Comparison of ENCODE assay signal across 15 cellular contexts in the genomic region with DNA sequence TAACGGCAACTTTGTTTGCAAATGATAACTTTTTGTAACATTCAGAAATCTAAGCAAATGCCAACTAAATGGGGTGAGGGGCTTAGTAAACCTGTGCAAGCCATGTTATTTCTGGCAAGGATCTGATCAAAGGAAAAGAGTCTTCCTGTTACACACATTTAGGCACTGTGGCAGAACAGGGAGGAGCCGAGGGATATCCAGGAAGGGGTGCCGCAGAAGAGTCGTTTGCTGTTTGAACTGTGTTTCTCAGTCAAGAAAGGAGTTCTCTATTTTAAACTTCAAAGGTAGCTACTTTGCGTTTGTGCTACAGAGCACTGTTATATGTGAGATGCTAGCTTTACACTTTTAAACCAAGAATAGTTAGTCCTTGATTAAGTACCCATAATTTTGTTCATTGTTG.
A peak's percentile ranks its signal among the peaks of the same experiment; 100 is the strongest.
DNase-seq lines count a peak whose midpoint lies in the region; ATAC-seq and TF ChIP-seq lines count a peak whose summit lies in the region.
"Had no signal": no experiment of that assay in that cellular context is flagged by ENCODE, and none has a peak within 500 bp of the region (broad histone marks: within the 10 kb centered on the region; RNA-seq: fewer than 3 reads in every experiment).

No MANE protein-coding gene starts in this region.

- peaks cover 42% of the 10 kb centered on the region for H3K4me1 Mint-ChIP-seq in activated CD8-positive, alpha-beta T cell treated with anti-CD3 and anti-CD28 coated beads for 36 hours (ENCODE audit: low read depth)
- peaks cover 26% of the 10 kb centered on the region for H3K4me1 Mint-ChIP-seq in activated CD8-positive, alpha-beta T cell treated with anti-CD3 and anti-CD28 coated beads, Interleukin-2, amount 10 ng/mL, durations not matched to agents 7 days and 5 days (ENCODE audit: low read depth)
- H3K4me1 Mint-ChIP-seq in CD4-positive, CD25-positive, alpha-beta regulatory T cell: peaks cover 11 to 52% (median 22%) of the 10 kb centered on the region in 4 donors
- H3K4me1 Mint-ChIP-seq in activated T-helper 1 cell treated with anti-CD3 and anti-CD28 coated beads, Interleukin-12 subunit alpha, Interleukin-12 subunit beta, Interleukin-2, Interleukin-4 antibody, amounts not matched to agents 30 ng/mL and 10 ng/mL and 1 ng/mL, durations not matched to agents 14 hours and 24 hours and 36 hours (ENCODE audit: low read depth): peaks cover 45% of the 10 kb centered on the region
- H3K4me1 Mint-ChIP-seq in naive thymus-derived CD8-positive, alpha-beta T cell: peaks cover 19 to 65% (median 48%) of the 10 kb centered on the region in 4 donors
- H3K4me1 Mint-ChIP-seq in Caco-2 (ENCODE audit: low read depth, unreplicated experiment): no peaks in the 10 kb centered on the region

- intact Hi-C loops in activated CD8-positive, alpha-beta T cell treated with anti-CD3 and anti-CD28 coated beads for 36 hours (cut with micrococcal nuclease): no loop called here
- intact Hi-C loops in activated T-helper 1 cell treated with anti-CD3 and anti-CD28 coated beads, Interleukin-12 subunit alpha, Interleukin-12 subunit beta, Interleukin-2, Interleukin-4 antibody, amounts not matched to agents 30 ng/mL and 10 ng/mL and 1 ng/mL, durations not matched to agents 14 hours and 24 hours and 36 hours (cut with micrococcal nuclease): loop anchor here (5.0 kb wide), 1 partner anchor 35 kb away; no protein-coding TSS in a partner anchor
- intact Hi-C loops in Caco-2 (cut with micrococcal nuclease; ENCODE audit: unreplicated experiment): no loop called here

- CTCF ChIA-PET in activated CD8-positive, alpha-beta T cell treated with anti-CD3 and anti-CD28 coated beads for 36 hours (lab: Charles Lee): interaction anchor here (1.3 to 3.0 kb wide), 5 partner anchors 9 to 125 kb away, joined by 3 to 16 read pairs (median 3); no protein-coding TSS in a partner anchor
- CTCF ChIA-PET in activated CD8-positive, alpha-beta T cell treated with anti-CD3 and anti-CD28 coated beads, Interleukin-2, amount 10 ng/mL, durations not matched to agents 7 days and 5 days (lab: Charles Lee): interaction anchor here (1.1 to 2.4 kb wide), 2 partner anchors 11 kb away, joined by 6 to 10 read pairs; no protein-coding TSS in a partner anchor
- CTCF ChIA-PET in Caco-2 (lab: Charles Lee): interaction anchor here (0.6 kb wide), 1 partner anchor 183 kb away, joined by 4 read pairs; no protein-coding TSS in a partner anchor

- H3K4me1 ChIP-seq in CD4-positive, CD25-positive, alpha-beta regulatory T cell (ENCODE audit: control insufficient read depth, insufficient read depth, low read length, poor library complexity, severe bottlenecking): no peaks in the 10 kb centered on the region
- H3K4me1 ChIP-seq in Caco-2: no peaks in the 10 kb centered on the region

- H3K4me3 ChIP-seq in CD4-positive, CD25-positive, alpha-beta regulatory T cell (ENCODE audit: low read depth, low read length): no peak overlapping the region
- H3K4me3 ChIP-seq in Caco-2 (ENCODE audit: low read depth, low read length): no peak overlapping the region

- no peaks in the 10 kb centered on the region for H3K9me3 ChIP-seq in CD4-positive, CD25-positive, alpha-beta regulatory T cell (ENCODE audit: control insufficient read depth in 2 of 2, low read length in 2 of 2)
- H3K9me3 ChIP-seq in Caco-2: no peaks in the 10 kb centered on the region

- no peak for ATAC-seq in activated CD8-positive, alpha-beta T cell treated with anti-CD3 and anti-CD28 coated beads for 36 hours
- ATAC-seq in activated CD8-positive, alpha-beta T cell treated with anti-CD3 and anti-CD28 coated beads, Interleukin-2, amount 10 ng/mL, durations not matched to agents 7 days and 5 days: no peak
- ATAC-seq in CD4-positive, CD25-positive, alpha-beta regulatory T cell (ENCODE audit: low read depth in 2 of 2): no peak
- peak; percentile 73 to 87 for ATAC-seq in naive thymus-derived CD8-positive, alpha-beta T cell
- ATAC-seq in GM21528 (IDR thresholded peaks at IDR 0.05; ENCODE audit: low FRiP score, unreplicated experiment): no peak
- ATAC-seq: left lobe of liver, Panc1, SK-N-SH treated with all-trans-retinoic acid at 6 μM for 48 hours had no signal

- BruUV-seq in Caco-2 (replicated peaks; lab: Mats Ljungman, UMichigan): no TSS peak

- H3K9me3 Mint-ChIP-seq in activated CD8-positive, alpha-beta T cell treated with anti-CD3 and anti-CD28 coated beads for 36 hours: no peaks in the 10 kb centered on the region
- H3K9me3 Mint-ChIP-seq in activated CD8-positive, alpha-beta T cell treated with anti-CD3 and anti-CD28 coated beads, Interleukin-2, amount 10 ng/mL, durations not matched to agents 7 days and 5 days (ENCODE audit: insufficient read depth): no peaks in the 10 kb centered on the region
- H3K9me3 Mint-ChIP-seq in CD4-positive, CD25-positive, alpha-beta regulatory T cell: peaks cover 0 to 2% (median 0%) of the 10 kb centered on the region in 7 donors
- no peaks in the 10 kb centered on the region for H3K9me3 Mint-ChIP-seq in activated T-helper 1 cell treated with anti-CD3 and anti-CD28 coated beads, Interleukin-12 subunit alpha, Interleukin-12 subunit beta, Interleukin-2, Interleukin-4 antibody, amounts not matched to agents 30 ng/mL and 10 ng/mL and 1 ng/mL, durations not matched to agents 14 hours and 24 hours and 36 hours
- H3K9me3 Mint-ChIP-seq in naive thymus-derived CD8-positive, alpha-beta T cell: no peaks in the 10 kb centered on the region
- H3K9me3 Mint-ChIP-seq in Caco-2 (ENCODE audit: unreplicated experiment): no peaks in the 10 kb centered on the region
- H3K9me3 Mint-ChIP-seq: dendritic cell treated with granulocyte-macrophage colony-stimulating factor and Interleukin-4, amounts not matched to agents 40 ng/mL and 50 ng/mL, for 4 days had no signal

- H3K4me3 Mint-ChIP-seq in activated CD8-positive, alpha-beta T cell treated with anti-CD3 and anti-CD28 coated beads for 36 hours: peak overlapping the region; percentile 38
- H3K4me3 Mint-ChIP-seq in activated CD8-positive, alpha-beta T cell treated with anti-CD3 and anti-CD28 coated beads, Interleukin-2, amount 10 ng/mL, durations not matched to agents 7 days and 5 days: no peak overlapping the region
- peak overlapping the region in 2 of 4 donors; percentile 49 to 67 for H3K4me3 Mint-ChIP-seq in CD4-positive, CD25-positive, alpha-beta regulatory T cell
- H3K4me3 Mint-ChIP-seq in activated T-helper 1 cell treated with anti-CD3 and anti-CD28 coated beads, Interleukin-12 subunit alpha, Interleukin-12 subunit beta, Interleukin-2, Interleukin-4 antibody, amounts not matched to agents 30 ng/mL and 10 ng/mL and 1 ng/mL, durations not matched to agents 14 hours and 24 hours and 36 hours: peak overlapping the region; percentile 55
- H3K4me3 Mint-ChIP-seq in naive thymus-derived CD8-positive, alpha-beta T cell: peak overlapping the region in 9 of 10 donors; percentile 47 to 71 (median 61)
- no peak overlapping the region for H3K4me3 Mint-ChIP-seq in Caco-2 (ENCODE audit: unreplicated experiment)
- H3K4me3 Mint-ChIP-seq: dendritic cell treated with granulocyte-macrophage colony-stimulating factor and Interleukin-4, amounts not matched to agents 40 ng/mL and 50 ng/mL, for 4 days had no signal

- peaks cover 5% of the 10 kb centered on the region for H3K36me3 Mint-ChIP-seq in activated CD8-positive, alpha-beta T cell treated with anti-CD3 and anti-CD28 coated beads for 36 hours (ENCODE audit: low read depth)
- no peaks in the 10 kb centered on the region for H3K36me3 Mint-ChIP-seq in activated CD8-positive, alpha-beta T cell treated with anti-CD3 and anti-CD28 coated beads, Interleukin-2, amount 10 ng/mL, durations not matched to agents 7 days and 5 days (ENCODE audit: low read depth)
- peaks cover 2% of the 10 kb centered on the region for H3K36me3 Mint-ChIP-seq in CD4-positive, CD25-positive, alpha-beta regulatory T cell
- H3K36me3 Mint-ChIP-seq in activated T-helper 1 cell treated with anti-CD3 and anti-CD28 coated beads, Interleukin-12 subunit alpha, Interleukin-12 subunit beta, Interleukin-2, Interleukin-4 antibody, amounts not matched to agents 30 ng/mL and 10 ng/mL and 1 ng/mL, durations not matched to agents 14 hours and 24 hours and 36 hours (ENCODE audit: low read depth): peaks cover 4% of the 10 kb centered on the region
- H3K36me3 Mint-ChIP-seq in naive thymus-derived CD8-positive, alpha-beta T cell: no peaks in the 10 kb centered on the region
- H3K36me3 Mint-ChIP-seq in Caco-2 (ENCODE audit: insufficient read depth, unreplicated experiment): no peaks in the 10 kb centered on the region

- H3K27ac Mint-ChIP-seq in activated CD8-positive, alpha-beta T cell treated with anti-CD3 and anti-CD28 coated beads for 36 hours: peak overlapping the region; percentile 32
- no peak overlapping the region for H3K27ac Mint-ChIP-seq in activated CD8-positive, alpha-beta T cell treated with anti-CD3 and anti-CD28 coated beads, Interleukin-2, amount 10 ng/mL, durations not matched to agents 7 days and 5 days
- H3K27ac Mint-ChIP-seq in CD4-positive, CD25-positive, alpha-beta regulatory T cell: peak overlapping the region in 2 of 3 donors; percentile 78 to 83
- no peak overlapping the region for H3K27ac Mint-ChIP-seq in activated T-helper 1 cell treated with anti-CD3 and anti-CD28 coated beads, Interleukin-12 subunit alpha, Interleukin-12 subunit beta, Interleukin-2, Interleukin-4 antibody, amounts not matched to agents 30 ng/mL and 10 ng/mL and 1 ng/mL, durations not matched to agents 14 hours and 24 hours and 36 hours
- peak overlapping the region; percentile 80 to 92 (median 88) for H3K27ac Mint-ChIP-seq in naive thymus-derived CD8-positive, alpha-beta T cell
- H3K27ac Mint-ChIP-seq in Caco-2 (ENCODE audit: unreplicated experiment): no peak overlapping the region
- H3K27ac Mint-ChIP-seq: dendritic cell treated with granulocyte-macrophage colony-stimulating factor and Interleukin-4, amounts not matched to agents 40 ng/mL and 50 ng/mL, for 4 days had no signal

- POLR2A ChIA-PET in activated CD8-positive, alpha-beta T cell treated with anti-CD3 and anti-CD28 coated beads for 36 hours (lab: Charles Lee): interaction anchor here (0.9 to 2.8 kb wide), 3 partner anchors 8 to 61 kb away, joined by 3 to 6 read pairs (median 4); no protein-coding TSS in a partner anchor
- POLR2A ChIA-PET in activated CD8-positive, alpha-beta T cell treated with anti-CD3 and anti-CD28 coated beads, Interleukin-2, amount 10 ng/mL, durations not matched to agents 7 days and 5 days (lab: Charles Lee): interaction anchor here (0.8 kb wide), 1 partner anchor 44 kb away, joined by 3 read pairs; no protein-coding TSS in a partner anchor
- POLR2A ChIA-PET in naive thymus-derived CD8-positive, alpha-beta T cell (lab: Charles Lee): interaction anchor here (0.6 to 2.0 kb wide), 5 partner anchors 9 to 67 kb away, joined by 3 to 4 read pairs (median 4); no protein-coding TSS in a partner anchor
- POLR2A ChIA-PET in Caco-2 (lab: Charles Lee): no interaction called here

- H3K36me3 ChIP-seq in CD4-positive, CD25-positive, alpha-beta regulatory T cell (ENCODE audit: control insufficient read depth, insufficient read depth, low read length): no peaks in the 10 kb centered on the region
- no peaks in the 10 kb centered on the region for H3K36me3 ChIP-seq in Caco-2 (ENCODE audit: control insufficient read depth, insufficient read depth, low read length)
- H3K36me3 ChIP-seq: brain microvascular endothelial cell had no signal

- H3K27ac ChIP-seq in CD4-positive, CD25-positive, alpha-beta regulatory T cell (ENCODE audit: insufficient read depth, low read length, poor library complexity, severe bottlenecking): no peak overlapping the region
- H3K27ac ChIP-seq: brain microvascular endothelial cell, epithelial cell of prostate had no signal

- H3K27me3 Mint-ChIP-seq in activated CD8-positive, alpha-beta T cell treated with anti-CD3 and anti-CD28 coated beads for 36 hours: no peaks in the 10 kb centered on the region
- H3K27me3 Mint-ChIP-seq in activated CD8-positive, alpha-beta T cell treated with anti-CD3 and anti-CD28 coated beads, Interleukin-2, amount 10 ng/mL, durations not matched to agents 7 days and 5 days (ENCODE audit: low read depth): no peaks in the 10 kb centered on the region
- no peaks in the 10 kb centered on the region for H3K27me3 Mint-ChIP-seq in CD4-positive, CD25-positive, alpha-beta regulatory T cell
- H3K27me3 Mint-ChIP-seq in activated T-helper 1 cell treated with anti-CD3 and anti-CD28 coated beads, Interleukin-12 subunit alpha, Interleukin-12 subunit beta, Interleukin-2, Interleukin-4 antibody, amounts not matched to agents 30 ng/mL and 10 ng/mL and 1 ng/mL, durations not matched to agents 14 hours and 24 hours and 36 hours (ENCODE audit: insufficient read depth): no peaks in the 10 kb centered on the region
- no peaks in the 10 kb centered on the region for H3K27me3 Mint-ChIP-seq in naive thymus-derived CD8-positive, alpha-beta T cell
- H3K27me3 Mint-ChIP-seq in Caco-2 (ENCODE audit: insufficient read depth, unreplicated experiment): peaks cover 17% of the 10 kb centered on the region
- H3K27me3 Mint-ChIP-seq: dendritic cell treated with granulocyte-macrophage colony-stimulating factor and Interleukin-4, amounts not matched to agents 40 ng/mL and 50 ng/mL, for 4 days had no signal

- DNase-seq in activated CD8-positive, alpha-beta T cell treated with anti-CD3 and anti-CD28 coated beads for 36 hours: no peak
- DNase-seq in activated CD8-positive, alpha-beta T cell treated with anti-CD3 and anti-CD28 coated beads, Interleukin-2, amount 10 ng/mL, durations not matched to agents 7 days and 5 days: no peak
- DNase-seq in CD4-positive, CD25-positive, alpha-beta regulatory T cell: no peak
- no peak for DNase-seq in activated T-helper 1 cell treated with anti-CD3 and anti-CD28 coated beads, Interleukin-12 subunit alpha, Interleukin-12 subunit beta, Interleukin-2, Interleukin-4 antibody, amounts not matched to agents 30 ng/mL and 10 ng/mL and 1 ng/mL, durations not matched to agents 14 hours and 24 hours and 36 hours (ENCODE audit: low spot score)
- peak in 3 of 10 donors; percentile 17 to 30 (median 28) for DNase-seq in naive thymus-derived CD8-positive, alpha-beta T cell
- DNase-seq in Caco-2 (no peak), DMS53 treated with DMSO at 0.1 percent for 48 hours (lab: John Stamatoyannopoulos, UW; ENCODE audit: unreplicated experiment) (no peak)
- DNase-seq: activated CD8-positive, alpha-beta memory T cell treated with anti-CD3 and anti-CD28 coated beads for 24 hours; brain microvascular endothelial cell had no signal

- no peak for TF ChIP-seq CTCF in activated CD8-positive, alpha-beta T cell treated with anti-CD3 and anti-CD28 coated beads for 36 hours (IDR thresholded peaks at IDR 0.05)
- no peak for TF ChIP-seq CTCF in Caco-2 (IDR thresholded peaks at IDR 0.05; ENCODE audit: insufficient read depth in 1 of 2, low read depth in 1 of 2, low read length in 1 of 2, severe bottlenecking in 1 of 2, unreplicated experiment in 1 of 2)

- no peaks in the 10 kb centered on the region for H3K27me3 ChIP-seq in CD4-positive, CD25-positive, alpha-beta regulatory T cell (ENCODE audit: control insufficient read depth, insufficient read depth, low read length)
- no peaks in the 10 kb centered on the region for H3K27me3 ChIP-seq in Caco-2 (replicated peaks; ENCODE audit: control insufficient read depth, insufficient read depth, low read length)
- H3K27me3 ChIP-seq: brain microvascular endothelial cell had no signal

Comparison
In these comparisons a context has a peak if more than half of its experiments do, and no peak if none do; other contexts are left out.
1. H3K27ac Mint-ChIP-seq: peak in activated CD8-positive, alpha-beta T cell treated with anti-CD3 and anti-CD28 coated beads for 36 hours (single experiment), CD4-positive, CD25-positive, alpha-beta regulatory T cell (2 of 3) and naive thymus-derived CD8-positive, alpha-beta T cell (10 of 10); none in activated CD8-positive, alpha-beta T cell treated with anti-CD3 and anti-CD28 coated beads, Interleukin-2, amount 10 ng/mL, durations not matched to agents 7 days and 5 days (single experiment), activated T-helper 1 cell treated with anti-CD3 and anti-CD28 coated beads, Interleukin-12 subunit alpha, Interleukin-12 subunit beta, Interleukin-2, Interleukin-4 antibody, amounts not matched to agents 30 ng/mL and 10 ng/mL and 1 ng/mL, durations not matched to agents 14 hours and 24 hours and 36 hours (single experiment) and Caco-2 (single experiment).
2. H3K4me3 Mint-ChIP-seq: peak in activated CD8-positive, alpha-beta T cell treated with anti-CD3 and anti-CD28 coated beads for 36 hours (single experiment), activated T-helper 1 cell treated with anti-CD3 and anti-CD28 coated beads, Interleukin-12 subunit alpha, Interleukin-12 subunit beta, Interleukin-2, Interleukin-4 antibody, amounts not matched to agents 30 ng/mL and 10 ng/mL and 1 ng/mL, durations not matched to agents 14 hours and 24 hours and 36 hours (single experiment) and naive thymus-derived CD8-positive, alpha-beta T cell (9 of 10); none in activated CD8-positive, alpha-beta T cell treated with anti-CD3 and anti-CD28 coated beads, Interleukin-2, amount 10 ng/mL, durations not matched to agents 7 days and 5 days (single experiment) and Caco-2 (single experiment).
3. ATAC-seq: peak in naive thymus-derived CD8-positive, alpha-beta T cell (2 of 2); none in activated CD8-positive, alpha-beta T cell treated with anti-CD3 and anti-CD28 coated beads for 36 hours (single experiment), activated CD8-positive, alpha-beta T cell treated with anti-CD3 and anti-CD28 coated beads, Interleukin-2, amount 10 ng/mL, durations not matched to agents 7 days and 5 days (single experiment), CD4-positive, CD25-positive, alpha-beta regulatory T cell (0 of 2) and GM21528 (single experiment).